16 cellular contexts compared by ENCODE assay signal in genomic region chr10:77794256-77795142, GRCh38.
DNase-seq lines count a peak whose midpoint lies in the region; ATAC-seq and TF ChIP-seq lines count a peak whose summit lies in the region.
"Had no signal": no experiment of that assay in that cellular context is flagged by ENCODE, and none has a peak within 500 bp of the region (broad histone marks: within the 10 kb centered on the region; RNA-seq: fewer than 3 reads in every experiment).

No MANE protein-coding gene starts in this region.

- no peaks in the 10 kb centered on the region for H4K20me1 ChIP-seq in GM23338 (replicated peaks; ENCODE audit: insufficient read depth)

- H3K4me1 ChIP-seq in GM23338 (ENCODE audit: insufficient read depth) (no peaks in the 10 kb centered on the region), RWPE2 (ENCODE audit: insufficient read depth, poor library complexity, severe bottlenecking) (no peaks in the 10 kb centered on the region), endodermal cell (ENCODE audit: control insufficient read depth, insufficient read depth, low read length) (no peaks in the 10 kb centered on the region), trophoblast cell (ENCODE audit: control insufficient read depth in 1 of 2, insufficient read depth in 2 of 2, low read length in 2 of 2) (peaks cover 7 to 9% of the 10 kb centered on the region in 2 experiments)
- H3K4me1 ChIP-seq: BE2C had no signal

- no peaks in the 10 kb centered on the region for H3K9me3 Mint-ChIP-seq in GM23338
- H3K9me3 Mint-ChIP-seq in endodermal cell: no peaks in the 10 kb centered on the region
- H3K9me3 Mint-ChIP-seq: CD4-positive, alpha-beta memory T cell had no signal

- H2AK5ac ChIP-seq in trophoblast cell (ENCODE audit: low read length): no peak overlapping the region

- H2BK12ac ChIP-seq in trophoblast cell (ENCODE audit: low read length): no peak overlapping the region

- H2AFZ ChIP-seq in GM23338 (no peak overlapping the region), trophoblast cell (ENCODE audit: insufficient read depth, low read length, poor library complexity) (no peak overlapping the region)

- H3K79me2 ChIP-seq in GM23338 (replicated peaks; ENCODE audit: insufficient read depth) (no peaks in the 10 kb centered on the region), trophoblast cell (ENCODE audit: control insufficient read depth, insufficient read depth, low read length, poor library complexity) (no peaks in the 10 kb centered on the region)

- no peak overlapping the region for H3K23ac ChIP-seq in trophoblast cell (ENCODE audit: low read length)

- WGBS in endodermal cell (ENCODE audit: insufficient coverage in 1 of 2, insufficient read length in 1 of 2), 2 experiments: 96 to 97% methylated on average over 10 to 23 of the region's 23 CpGs
- no CpG with 5 or more reads among the region's 23 CpGs for WGBS in trophoblast cell (ENCODE audit: extremely low coverage, insufficient coverage, insufficient read length)

- intact Hi-C loops in sciatic nerve (cut with DNase I): no loop called here

- H4K91ac ChIP-seq in trophoblast cell (ENCODE audit: low read depth, low read length): no peak overlapping the region

- H3K4me2 ChIP-seq in GM23338: no peak overlapping the region
- no peak overlapping the region for H3K4me2 ChIP-seq in trophoblast cell (ENCODE audit: low read length)

- peak overlapping the region; percentile 21 for H3K18ac ChIP-seq in trophoblast cell (ENCODE audit: low read length)

- no peaks in the 10 kb centered on the region for H3K79me1 ChIP-seq in trophoblast cell (ENCODE audit: low read length)

- H4K8ac ChIP-seq in trophoblast cell (ENCODE audit: low read depth, low read length): no peak overlapping the region

- H3K4me1 Mint-ChIP-seq in GM23338 (no peaks in the 10 kb centered on the region; the same call in 2 of the 3 replicates), endodermal cell (no peaks in the 10 kb centered on the region)

- TF ChIP-seq CTCF in GM23338 (conservative IDR thresholded peaks at IDR 0.05; ENCODE audit: low read depth in 2 of 2) (no peak), RWPE2 (IDR thresholded peaks at IDR 0.05; ENCODE audit: poor library complexity, severe bottlenecking) (no peak), endodermal cell (conservative IDR thresholded peaks at IDR 0.05) (no peak)

- H3K36me3 ChIP-seq in GM23338 (ENCODE audit: insufficient read depth) (peaks cover 15% of the 10 kb centered on the region; the same call in 1 of the 2 replicates), RWPE2 (ENCODE audit: low read depth) (peaks cover 87% of the 10 kb centered on the region), endodermal cell (ENCODE audit: control insufficient read depth, insufficient read depth, low read length) (peaks cover 59% of the 10 kb centered on the region), trophoblast cell (ENCODE audit: control insufficient read depth in 1 of 2, insufficient read depth in 2 of 2, low read length in 2 of 2) (peaks cover 77 to 80% of the 10 kb centered on the region in 2 experiments)

- H3K9ac ChIP-seq in endodermal cell (ENCODE audit: extremely low read depth, low read length, poor library complexity, severe bottlenecking) (no peak overlapping the region), trophoblast cell (ENCODE audit: low read length) (no peak overlapping the region)

- H3K27ac Mint-ChIP-seq in GM23338 (0 out of 2 replicates have a peak overlapping the region, but pooled peaks have one; percentile 58), endodermal cell (peak overlapping the region; percentile 68)

- ATAC-seq in GM23338 (no peak), RWPE2 (ENCODE audit: low read depth) (no peak), sciatic nerve (no peak)
- ATAC-seq: HCT116 had no signal

- H2BK120ac ChIP-seq in trophoblast cell (ENCODE audit: insufficient read depth, low read length, poor library complexity): no peak overlapping the region

- no peaks in the 10 kb centered on the region for H3K9me3 ChIP-seq in RWPE2 (ENCODE audit: severe bottlenecking)
- H3K9me3 ChIP-seq in endodermal cell (ENCODE audit: control insufficient read depth, low read length): no peaks in the 10 kb centered on the region
- peaks cover 2% of the 10 kb centered on the region for H3K9me3 ChIP-seq in trophoblast cell (ENCODE audit: insufficient read depth, low read depth, low read length)
- H3K9me3 ChIP-seq: BE2C had no signal

- H4K12ac ChIP-seq in trophoblast cell (ENCODE audit: low read depth, low read length): no peak overlapping the region

- H3K27me3 Mint-ChIP-seq in GM23338 (ENCODE audit: insufficient read depth, low read depth, poor library complexity) (peaks cover 2% of the 10 kb centered on the region), endodermal cell (ENCODE audit: insufficient read depth) (no peaks in the 10 kb centered on the region)
- H3K27me3 Mint-ChIP-seq: CD4-positive, alpha-beta memory T cell had no signal

- no peaks in the 10 kb centered on the region for H3K9me2 ChIP-seq in GM23338 (ENCODE audit: insufficient read depth)

- no peak overlapping the region for H3K4me3 Mint-ChIP-seq in GM23338
- H3K4me3 Mint-ChIP-seq in endodermal cell: no peak overlapping the region
- H3K4me3 Mint-ChIP-seq: CD4-positive, alpha-beta memory T cell had no signal

- H3K27ac ChIP-seq in GM23338 (ENCODE audit: low read depth): no peak overlapping the region
- H3K27ac ChIP-seq in RWPE2 (ENCODE audit: poor library complexity, severe bottlenecking): no peak overlapping the region
- H3K27ac ChIP-seq in endodermal cell (ENCODE audit: low read depth, low read length): no peak overlapping the region
- no peak overlapping the region for H3K27ac ChIP-seq in trophoblast cell (ENCODE audit: low read depth, low read length)
- H3K27ac ChIP-seq: C4-2B, HL-60 had no signal

- H3K27me3 ChIP-seq in GM23338 (ENCODE audit: insufficient read depth) (no peaks in the 10 kb centered on the region), RWPE2 (ENCODE audit: insufficient read depth, poor library complexity, severe bottlenecking) (no peaks in the 10 kb centered on the region), endodermal cell (ENCODE audit: control insufficient read depth, insufficient read depth, low read length, poor library complexity, severe bottlenecking) (no peaks in the 10 kb centered on the region), trophoblast cell (ENCODE audit: insufficient read depth, low read length) (no peaks in the 10 kb centered on the region)
- H3K27me3 ChIP-seq: BE2C had no signal

- no peak for DNase-seq in GM23338 (ENCODE audit: low spot score)
- peak; percentile 27 for DNase-seq in RWPE2 (ENCODE audit: low spot score)
- DNase-seq in endodermal cell: no peak
- DNase-seq in trophoblast cell: no peak
- no peak for DNase-seq in sciatic nerve (ENCODE audit: low spot score)
- DNase-seq in SKM-1 treated with dmso at 0.1 percent for 144 hours (lab: John Stamatoyannopoulos, UW; ENCODE audit: unreplicated experiment): no peak
- no peak for DNase-seq in stimulated activated CD4-positive, alpha-beta T cell treated with anti-CD3 and anti-CD28 coated beads, Interleukin-2, amount 100 ng/mL, for 24 hours
- DNase-seq in DMS 273 treated with DMSO at 0.1 percent for 48 hours (lab: John Stamatoyannopoulos, UW): no peak
- DNase-seq: BE2C; CD4-positive, alpha-beta memory T cell; DMS153; DMS79 treated with DMSO at 0.1 percent for 48 hours; EL had no signal

- H3F3A ChIP-seq in GM23338 (replicated peaks; ENCODE audit: low read depth): no peaks in the 10 kb centered on the region

- H2BK5ac ChIP-seq in trophoblast cell (ENCODE audit: low read depth, low read length, poor library complexity): no peak overlapping the region

- H3K14ac ChIP-seq in trophoblast cell (ENCODE audit: low read length): no peak overlapping the region

- no peak overlapping the region for H3K4ac ChIP-seq in trophoblast cell (ENCODE audit: low read depth, low read length)

- H3K36me3 Mint-ChIP-seq in GM23338 (ENCODE audit: low read depth): peaks cover 54% of the 10 kb centered on the region
- H3K36me3 Mint-ChIP-seq in endodermal cell (ENCODE audit: low read depth): peaks cover 89% of the 10 kb centered on the region
- H3K36me3 Mint-ChIP-seq: CD4-positive, alpha-beta memory T cell had no signal

- no peak overlapping the region for H3K4me3 ChIP-seq in GM23338
- no peak overlapping the region for H3K4me3 ChIP-seq in RWPE2 (ENCODE audit: severe bottlenecking)
- H3K4me3 ChIP-seq in endodermal cell (ENCODE audit: low read length): no peak overlapping the region
- no peak overlapping the region for H3K4me3 ChIP-seq in trophoblast cell (ENCODE audit: low read depth, low read length)

TF ChIP-seq in GM23338, 12 proteins besides CTCF, POLR2A, EP300 and RAD21 (continues in another document):
- TF ChIP-seq JUNB (IDR thresholded peaks at IDR 0.05; ENCODE audit: unreplicated experiment): no peak
- TF ChIP-seq EZH2phosphoT487 (IDR thresholded peaks at IDR 0.05; ENCODE audit: unreplicated experiment): no peak
